23 cellular contexts compared by ENCODE assay signal in genomic region chr9:16652511-16653101, GRCh38.
DNase-seq lines count a peak whose midpoint lies in the region; ATAC-seq, FAIRE-seq and TF ChIP-seq lines count a peak whose summit lies in the region.
"Had no signal": no experiment of that assay in that cellular context is flagged by ENCODE, and none has a peak within 500 bp of the region (broad histone marks: within the 10 kb centered on the region; RNA-seq: fewer than 3 reads in every experiment).

No MANE protein-coding gene starts in this region.

- peak overlapping the region; percentile 31; the same call in 1 of the 2 replicates for H2BK20ac ChIP-seq in IMR-90 (ENCODE audit: low read depth, low read length)

- DNase-seq in A549 (ENCODE audit: low read depth in 1 of 2, low spot score in 1 of 2): no peak
- peak; percentile 55 for DNase-seq in IMR-90
- DNase-seq in choroid plexus epithelial cell (ENCODE audit: low read depth): peak; percentile 42
- DNase-seq in mesendoderm: peak; percentile 14
- DNase-seq in cortex of kidney (lab: John Stamatoyannopoulos, UW): no peak
- no peak for DNase-seq in T-helper 2 cell treated with Interferon-gamma antibody and Interleukin-4, amounts not matched to agents 5 μg/mL and 100 μg/mL, for 36 hours (ENCODE audit: low spot score)
- DNase-seq in substantia nigra (lab: John Stamatoyannopoulos, UW): no peak
- no peak for DNase-seq in cerebellar cortex (ENCODE audit: low spot score)
- DNase-seq: activated CD4-positive, alpha-beta T cell treated with anti-CD3 and anti-CD28 coated beads for 1 hour; activated gamma-delta T cell; CD4-positive, CD25-positive, alpha-beta regulatory T cell; immature natural killer cell; natural killer cell; NCI-H446 treated with DMSO at 0.1 percent for 48 hours; SHP77 treated with DMSO at 0.1 percent for 48 hours; stimulated activated CD4-positive, alpha-beta T cell treated with anti-CD3 and anti-CD28 coated beads, Interleukin-12 subunit alpha, Interleukin-12 subunit beta, amount 100 ng/mL, for 4 hours; upper lobe of right lung had no signal

- TF ChIP-seq CTCF in A549 (IDR thresholded peaks at IDR 0.05): no peak
- TF ChIP-seq CTCF in IMR-90 (conservative IDR thresholded peaks at IDR 0.05; ENCODE audit: low read depth, low read length): no peak
- no peak for TF ChIP-seq CTCF in choroid plexus epithelial cell (conservative IDR thresholded peaks at IDR 0.05; ENCODE audit: low read depth, low read length)

- H3K36me3 ChIP-seq in IMR-90 (ENCODE audit: control insufficient read depth, insufficient read depth, low read length): no peaks in the 10 kb centered on the region
- no peaks in the 10 kb centered on the region for H3K36me3 ChIP-seq in mesendoderm (ENCODE audit: control insufficient read depth, insufficient read depth, low read length)
- H3K36me3 ChIP-seq: ascending aorta, upper lobe of right lung had no signal

- H2BK120ac ChIP-seq in IMR-90 (ENCODE audit: low read depth, low read length) (peak overlapping the region; percentile 33; the same call in 1 of the 2 replicates), mesendoderm (ENCODE audit: low read depth, low read length) (no peak overlapping the region)

- CTCF ChIA-PET in A549 (lab: Yijun Ruan, JAX) (interaction anchor here (1.4 kb wide), 1 partner anchor 18 kb away, joined by 3 read pairs; no protein-coding TSS in a partner anchor), IMR-90 (lab: Yijun Ruan, JAX) (no interaction called here)

- no peak overlapping the region for H3K56ac ChIP-seq in IMR-90 (ENCODE audit: extremely low read depth, insufficient read depth, low read length)
- H3K56ac ChIP-seq in mesendoderm (ENCODE audit: low read length): no peak overlapping the region

- H3K14ac ChIP-seq in IMR-90 (replicated peaks; ENCODE audit: low read depth, low read length): peak overlapping the region; percentile 53

- no peak overlapping the region for H3K27ac Mint-ChIP-seq in T-helper 2 cell treated with Interferon-gamma antibody and Interleukin-4, amounts not matched to agents 5 μg/mL and 100 μg/mL, for 36 hours
- H3K27ac Mint-ChIP-seq: CD4-positive, CD25-positive, alpha-beta regulatory T cell; immature natural killer cell; natural killer cell; stimulated activated memory B cell treated with anti-CD40 and anti-IgM and Interleukin-4, amounts not matched to agents 10 μg/mL and 1 μg/mL and 100 μg/mL, for 72 hours had no signal

- in situ Hi-C loops in IMR-90 (cut with MboI; ENCODE audit: low sequenced_read_pairs): no loop called here

- intact Hi-C loops in IMR-90 (cut with micrococcal nuclease): loop anchor here (2.0 to 5.0 kb wide), 2 partner anchors 52 to 215 kb away; no protein-coding TSS in a partner anchor

- peak overlapping the region; percentile 1 for H4K91ac ChIP-seq in IMR-90 (ENCODE audit: insufficient read depth, low read depth, low read length)

- H3K9me3 Mint-ChIP-seq in T-helper 2 cell treated with Interferon-gamma antibody and Interleukin-4, amounts not matched to agents 5 μg/mL and 100 μg/mL, for 36 hours: peaks cover 7% of the 10 kb centered on the region
- H3K9me3 Mint-ChIP-seq: immature natural killer cell, natural killer cell had no signal

- no peak overlapping the region for H2AK9ac ChIP-seq in IMR-90 (replicated peaks; ENCODE audit: low read depth, low read length, poor library complexity)

- no peaks in the 10 kb centered on the region for H3K4me1 Mint-ChIP-seq in T-helper 2 cell treated with Interferon-gamma antibody and Interleukin-4, amounts not matched to agents 5 μg/mL and 100 μg/mL, for 36 hours (ENCODE audit: low read depth)
- H3K4me1 Mint-ChIP-seq: CD4-positive, CD25-positive, alpha-beta regulatory T cell; stimulated activated memory B cell treated with anti-CD40 and anti-IgM and Interleukin-4, amounts not matched to agents 10 μg/mL and 1 μg/mL and 100 μg/mL, for 72 hours had no signal

- TF ChIP-seq RAD21 in A549 (conservative IDR thresholded peaks at IDR 0.05 in 1 of 2, IDR thresholded peaks at IDR 0.05 in 1 of 2): no peak
- TF ChIP-seq RAD21 in IMR-90 (IDR thresholded peaks at IDR 0.05; ENCODE audit: low read length): no peak

- ATAC-seq in A549: no peak
- peak; percentile 26 for ATAC-seq in IMR-90 (ENCODE audit: low read depth)
- ATAC-seq: natural killer cell; stimulated activated memory B cell treated with anti-CD40 and anti-IgM and Interleukin-4, amounts not matched to agents 10 μg/mL and 1 μg/mL and 100 μg/mL, for 72 hours; upper lobe of right lung had no signal

- H4K20me1 ChIP-seq in IMR-90 (ENCODE audit: insufficient read depth, low read length): peaks cover 3% of the 10 kb centered on the region; the same call in 1 of the 2 replicates

- no peak for FAIRE-seq in A549 (lab: Jason Lieb, UNC)
- FAIRE-seq: A204.1, colon had no signal

- 70% methylated on average over 5 of the region's 5 CpGs for WGBS in A549 (ENCODE audit: missing lambda C conversion rate)
- 0% methylated on average over 1 of the region's 5 CpGs; no CpG with 5 or more reads in 1 of the 2 experiments for WGBS in IMR-90 (ENCODE audit: extremely low coverage in 2 of 2, insufficient read length in 1 of 2), 2 experiments
- WGBS in mesendoderm (ENCODE audit: extremely low coverage, insufficient coverage, low lambda C conversion rate): no CpG with 5 or more reads among the region's 5 CpGs

- no peak overlapping the region for H2AK5ac ChIP-seq in IMR-90 (ENCODE audit: low read depth, low read length)
- H2AK5ac ChIP-seq in mesendoderm (ENCODE audit: low read length): no peak overlapping the region

- H2BK5ac ChIP-seq in IMR-90 (ENCODE audit: low read depth, low read length, poor library complexity, severe bottlenecking) (peak overlapping the region; percentile 31), mesendoderm (ENCODE audit: low read length) (no peak overlapping the region)

- no peak overlapping the region for H2AFZ ChIP-seq in IMR-90 (replicated peaks; ENCODE audit: low read length, poor library complexity)

- BruUV-seq in IMR-90 (replicated peaks; lab: Mats Ljungman, UMichigan): no TSS peak

- no peak overlapping the region for H3K4me3 ChIP-seq in A549
- no peak overlapping the region for H3K4me3 ChIP-seq in IMR-90 (ENCODE audit: insufficient read depth, low read depth, low read length)
- H3K4me3 ChIP-seq in choroid plexus epithelial cell (ENCODE audit: low read depth, low read length): no peak overlapping the region
- H3K4me3 ChIP-seq in mesendoderm (ENCODE audit: low read length): no peak overlapping the region
- H3K4me3 ChIP-seq: ascending aorta, lung had no signal

- dilution Hi-C loops in IMR-90 (cut with HindIII; ENCODE audit: low sequenced_read_pairs, unreplicated experiment): no loop called here

- H4K5ac ChIP-seq in IMR-90 (ENCODE audit: low read depth, low read length) (peak overlapping the region; percentile 22; the same call in 1 of the 2 replicates), mesendoderm (ENCODE audit: low read length) (no peak overlapping the region)

- peak overlapping the region in 1 of 2 experiments; percentile 64; a peak in 2 of 4 replicates for H4K8ac ChIP-seq in IMR-90 (ENCODE audit: low read depth in 2 of 2, low read length in 2 of 2)
- no peak overlapping the region for H4K8ac ChIP-seq in mesendoderm (ENCODE audit: low read depth, low read length)

- H3K9me1 ChIP-seq in IMR-90 (ENCODE audit: insufficient read depth, low read length): peaks cover 8% of the 10 kb centered on the region

- H2BK15ac ChIP-seq in IMR-90 (ENCODE audit: low read depth, low read length): 0 out of 3 replicates have a peak overlapping the region, but pooled peaks have one; percentile 0
- H2BK15ac ChIP-seq in mesendoderm (replicated peaks; ENCODE audit: low read depth): no peak overlapping the region

- H3K79me1 ChIP-seq in IMR-90 (ENCODE audit: low read depth in 1 of 2, low read length in 2 of 2) (peaks cover 24 to 53% of the 10 kb centered on the region in 2 experiments), mesendoderm (ENCODE audit: low read length) (no peaks in the 10 kb centered on the region)

- peak overlapping the region; percentile 32; the same call in 1 of the 2 replicates for H3K4ac ChIP-seq in IMR-90 (ENCODE audit: low read depth, low read length)
- no peak overlapping the region for H3K4ac ChIP-seq in mesendoderm (ENCODE audit: low read depth, low read length)

- no peaks in the 10 kb centered on the region for H3K27me3 ChIP-seq in IMR-90 (ENCODE audit: control insufficient read depth, insufficient read depth, low read length)
- no peaks in the 10 kb centered on the region for H3K27me3 ChIP-seq in mesendoderm (ENCODE audit: insufficient read depth, low read length, poor library complexity)
- H3K27me3 ChIP-seq: ascending aorta, upper lobe of right lung had no signal

- H3K4me1 ChIP-seq in A549 (peaks cover 24% of the 10 kb centered on the region), IMR-90 (ENCODE audit: control insufficient read depth, insufficient read depth, low read length) (peaks cover 16% of the 10 kb centered on the region; the same call in 1 of the 2 replicates), mesendoderm (ENCODE audit: control insufficient read depth, low read depth, low read length) (no peaks in the 10 kb centered on the region)
- H3K4me1 ChIP-seq: ascending aorta, upper lobe of right lung had no signal

- TF ChIP-seq POLR2A in A549 (IDR thresholded peaks at IDR 0.05; ENCODE audit: low read length): no peak
- TF ChIP-seq POLR2A in IMR-90 (IDR thresholded peaks at IDR 0.05; ENCODE audit: low read depth, low read length): no peak

- H3K23ac ChIP-seq in IMR-90 (ENCODE audit: low read depth, low read length) (peak overlapping the region; percentile 50), mesendoderm (ENCODE audit: low read length) (no peak overlapping the region)

- H3K27ac ChIP-seq in A549 (no peak overlapping the region), IMR-90 (ENCODE audit: insufficient read depth, low read length) (peak overlapping the region; percentile 46; the same call in 1 of the 2 replicates), mesendoderm (ENCODE audit: low read depth, low read length) (no peak overlapping the region), substantia nigra (ENCODE audit: low read depth, low read length, poor library complexity, severe bottlenecking) (no peak overlapping the region)
- H3K27ac ChIP-seq: ascending aorta, psoas muscle had no signal

- H3K79me2 ChIP-seq in mesendoderm (ENCODE audit: control insufficient read depth, insufficient read depth, low read length): no peaks in the 10 kb centered on the region

- H3K9me3 ChIP-seq in A549 (no peaks in the 10 kb centered on the region), IMR-90 (ENCODE audit: control insufficient read depth, insufficient read depth, low read length) (no peaks in the 10 kb centered on the region)
- H3K9me3 ChIP-seq: ascending aorta, psoas muscle, upper lobe of right lung had no signal

- peak overlapping the region; percentile 78 for H3K18ac ChIP-seq in IMR-90 (ENCODE audit: low read depth, low read length)
- H3K18ac ChIP-seq in mesendoderm (ENCODE audit: low read length): no peak overlapping the region

- POLR2A ChIA-PET in A549 (lab: Yijun Ruan, JAX): no interaction called here
- POLR2A ChIA-PET in IMR-90 (lab: Charles Lee; ENCODE audit: unreplicated experiment): no interaction called here

- no peak for TF ChIP-seq EP300 in A549 (IDR thresholded peaks at IDR 0.05)

- H3K9ac ChIP-seq in IMR-90 (ENCODE audit: low read depth, low read length) (no peak overlapping the region), mesendoderm (ENCODE audit: low read length) (no peak overlapping the region)

- H3K4me2 ChIP-seq in A549 (0 out of 3 replicates have a peak overlapping the region, but pooled peaks have one; percentile 14), IMR-90 (ENCODE audit: low read depth, low read length) (peak overlapping the region; percentile 90), mesendoderm (ENCODE audit: low read length) (no peak overlapping the region)

- H3K36me3 Mint-ChIP-seq in T-helper 2 cell treated with Interferon-gamma antibody and Interleukin-4, amounts not matched to agents 5 μg/mL and 100 μg/mL, for 36 hours (ENCODE audit: low read depth): no peaks in the 10 kb centered on the region
- H3K36me3 Mint-ChIP-seq: CD4-positive, CD25-positive, alpha-beta regulatory T cell; immature natural killer cell; natural killer cell; stimulated activated memory B cell treated with anti-CD40 and anti-IgM and Interleukin-4, amounts not matched to agents 10 μg/mL and 1 μg/mL and 100 μg/mL, for 72 hours had no signal

- H3K4me3 Mint-ChIP-seq in T-helper 2 cell treated with Interferon-gamma antibody and Interleukin-4, amounts not matched to agents 5 μg/mL and 100 μg/mL, for 36 hours: no peak overlapping the region
- H3K4me3 Mint-ChIP-seq: CD4-positive, CD25-positive, alpha-beta regulatory T cell; immature natural killer cell; natural killer cell; stimulated activated memory B cell treated with anti-CD40 and anti-IgM and Interleukin-4, amounts not matched to agents 10 μg/mL and 1 μg/mL and 100 μg/mL, for 72 hours had no signal

- H3K27me3 Mint-ChIP-seq in T-helper 2 cell treated with Interferon-gamma antibody and Interleukin-4, amounts not matched to agents 5 μg/mL and 100 μg/mL, for 36 hours (ENCODE audit: low read depth): no peaks in the 10 kb centered on the region
- H3K27me3 Mint-ChIP-seq: CD4-positive, CD25-positive, alpha-beta regulatory T cell; stimulated activated memory B cell treated with anti-CD40 and anti-IgM and Interleukin-4, amounts not matched to agents 10 μg/mL and 1 μg/mL and 100 μg/mL, for 72 hours had no signal

Comparison
In these comparisons a context has a peak if more than half of its experiments do, and no peak if none do; other contexts are left out.
1. DNase-seq: peak in IMR-90 (single experiment), choroid plexus epithelial cell (single experiment) and mesendoderm (single experiment); none in A549 (0 of 2), cortex of kidney (single experiment), T-helper 2 cell treated with Interferon-gamma antibody and Interleukin-4, amounts not matched to agents 5 μg/mL and 100 μg/mL, for 36 hours (single experiment), substantia nigra (0 of 49) and cerebellar cortex (single experiment).